Comparison of ENCODE assay signal across 9 cellular contexts in the genomic region with DNA sequence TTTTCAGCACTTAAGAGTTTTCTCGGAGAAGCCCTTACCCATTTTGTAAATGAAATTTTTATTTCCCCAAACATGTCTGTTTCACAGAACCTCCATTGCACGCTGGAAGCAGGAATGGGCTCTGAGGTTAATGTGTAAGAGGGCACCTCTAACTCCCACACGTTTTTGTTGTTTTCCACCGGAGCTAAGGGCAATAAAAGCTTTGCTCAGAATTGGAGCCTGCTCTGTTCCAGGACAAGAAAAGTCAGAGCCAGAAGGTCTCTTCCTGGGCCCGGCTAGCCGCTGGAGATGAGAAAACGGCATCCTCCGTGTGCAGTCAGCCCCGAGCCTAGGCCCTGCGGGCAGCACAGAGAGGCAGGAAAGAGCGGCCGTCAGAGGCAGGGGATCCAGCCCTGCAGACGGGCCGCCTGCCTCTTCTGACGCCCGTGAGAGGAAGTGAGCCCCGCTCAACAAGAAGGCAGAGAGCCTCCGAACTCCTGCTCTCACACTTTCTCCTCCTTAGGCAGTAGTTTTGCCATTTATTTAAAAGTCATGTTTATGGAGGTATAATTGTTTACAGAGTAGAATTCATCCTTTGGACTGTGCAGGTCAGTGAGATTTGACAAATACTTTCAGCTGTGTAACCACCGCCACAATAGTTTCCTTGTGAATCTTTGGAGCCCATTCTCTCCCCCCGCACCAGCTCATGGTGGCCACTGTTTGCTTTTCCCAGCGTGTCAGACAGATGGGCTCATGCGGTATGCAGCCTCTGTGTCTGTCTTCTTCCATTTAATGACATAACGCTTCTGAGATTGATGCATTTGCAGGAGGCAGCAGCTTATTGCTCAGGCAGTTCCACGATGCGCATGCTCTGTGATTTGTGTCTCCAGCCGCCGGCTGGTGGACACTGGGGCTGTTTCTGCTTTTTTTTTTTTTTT.
A peak's percentile ranks its signal among the peaks of the same experiment; 100 is the strongest.
DNase-seq lines count a peak whose midpoint lies in the region; ATAC-seq and TF ChIP-seq lines count a peak whose summit lies in the region.
"Had no signal": no experiment of that assay in that cellular context is flagged by ENCODE, and none has a peak within 500 bp of the region (broad histone marks: within the 10 kb centered on the region; RNA-seq: fewer than 3 reads in every experiment).

No MANE protein-coding gene starts in this region.

- no peak for TF ChIP-seq POLR2A in esophagus squamous epithelium (IDR thresholded peaks at IDR 0.05)

- no peak for TF ChIP-seq CTCF in esophagus squamous epithelium (IDR thresholded peaks at IDR 0.05)
- no peak for TF ChIP-seq CTCF in omental fat pad (IDR thresholded peaks at IDR 0.05)

- peaks cover 0 to 12% (median 0%) of the 10 kb centered on the region in 3 donors for H3K4me1 ChIP-seq in esophagus squamous epithelium

- peak overlapping the region in 1 of 4 donors; percentile 15 for H3K27ac ChIP-seq in esophagus squamous epithelium

- intact Hi-C loops in esophagus squamous epithelium (cut with DNase I) = no loop called here

- peaks cover 0 to 8% (median 0%) of the 10 kb centered on the region in 4 donors for H3K27me3 ChIP-seq in esophagus squamous epithelium

- 19 to 21% methylated on average over 25 to 27 of the region's 27 CpGs for WGBS in esophagus squamous epithelium, 2 donors

- peak overlapping the region in 3 of 4 donors; percentile 10 to 47 (median 22) for H3K4me3 ChIP-seq in esophagus squamous epithelium

- peaks cover 0 to 11% (median 0%) of the 10 kb centered on the region in 3 donors for H3K9me3 ChIP-seq in esophagus squamous epithelium

- ATAC-seq in omental fat pad (ENCODE audit: low FRiP score) = peak; percentile 60
- ATAC-seq in GM21737 (IDR thresholded peaks at IDR 0.05; ENCODE audit: unreplicated experiment) = no peak

- DNase-seq in DMS 273 (lab: John Stamatoyannopoulos, UW; ENCODE audit: unreplicated experiment) = peak; percentile 75
- peak; percentile 65 for DNase-seq in NCI-H526 treated with DMSO at 0.1 percent for 48 hours (lab: John Stamatoyannopoulos, UW)
- DNase-seq in esophagus squamous epithelium (lab: John Stamatoyannopoulos, UW) = no peak
- no peak for DNase-seq in omental fat pad (ENCODE audit: low spot score)
- DNase-seq in HUDEP-2 (lab: John Stamatoyannopoulos, UW; ENCODE audit: unreplicated experiment in 76 of 76) = no peak
- no peak for DNase-seq in cerebellar cortex (ENCODE audit: low spot score)
- DNase-seq in KG1 (lab: John Stamatoyannopoulos, UW) = no peak
- DNase-seq: effector CD8-positive, alpha-beta T cell had no signal

- no peaks in the 10 kb centered on the region for H3K36me3 ChIP-seq in esophagus squamous epithelium

Comparison
In these comparisons a context has a peak if more than half of its experiments do, and no peak if none do; other contexts are left out.
1. DNase-seq: peak in DMS 273 (single experiment) and NCI-H526 treated with DMSO at 0.1 percent for 48 hours (single experiment); none in esophagus squamous epithelium (single experiment), omental fat pad (single experiment), HUDEP-2 (0 of 76), cerebellar cortex (single experiment) and KG1 (single experiment).